In genomic region chr11:17351171-17351509, GRCh38 we compare ENCODE assay signal across 8 cellular contexts. TPM values are rescaled to one million over a fixed set of nuclear protein-coding genes. Genes with fewer than 3 reads are reported as not detected.
DNase-seq lines count a peak whose midpoint lies in the region; ATAC-seq and TF ChIP-seq lines count a peak whose summit lies in the region.

No MANE protein-coding gene starts in this region.

- H3K27me3 ChIP-seq in RWPE2 (ENCODE audit: insufficient read depth, poor library complexity, severe bottlenecking) (peaks cover 3% of the 10 kb centered on the region), fibroblast of lung (ENCODE audit: control insufficient read depth, insufficient read depth, low read length) (no peaks in the 10 kb centered on the region), sigmoid colon (no peaks in the 10 kb centered on the region)

- peak overlapping the region; percentile 66 for H3K4me2 ChIP-seq in fibroblast of lung (ENCODE audit: extremely low read depth, insufficient read depth, low read length)

- H4K20me1 ChIP-seq in fibroblast of lung (ENCODE audit: control insufficient read depth, extremely low read depth, insufficient read depth, low read length): no peaks in the 10 kb centered on the region

- no peaks in the 10 kb centered on the region for H3K79me2 ChIP-seq in fibroblast of lung (ENCODE audit: control insufficient read depth, insufficient read depth, low read length)

- TF ChIP-seq CTCF in GM10266 (IDR thresholded peaks at IDR 0.05; ENCODE audit: control insufficient read depth, insufficient read depth, low read depth, missing control alignments): peak; percentile 5
- TF ChIP-seq CTCF in RWPE2 (IDR thresholded peaks at IDR 0.05; ENCODE audit: poor library complexity, severe bottlenecking): peak; percentile 28
- TF ChIP-seq CTCF in fibroblast of lung (conservative IDR thresholded peaks at IDR 0.05 in 1 of 2, IDR thresholded peaks at IDR 0.05 in 1 of 2; ENCODE audit: low read depth in 1 of 2, low read length in 2 of 2): peak in 1 of 2 donors; percentile 37
- TF ChIP-seq CTCF in sigmoid colon (IDR thresholded peaks at IDR 0.05): peak in 1 of 4 experiments; percentile 5

- H3K36me3 ChIP-seq in RWPE2 (ENCODE audit: low read depth) (no peaks in the 10 kb centered on the region), fibroblast of lung (ENCODE audit: control insufficient read depth, insufficient read depth, low read length) (no peaks in the 10 kb centered on the region), sigmoid colon (no peaks in the 10 kb centered on the region)

- no peaks in the 10 kb centered on the region for H3K9me3 ChIP-seq in RWPE2 (ENCODE audit: severe bottlenecking)
- H3K9me3 ChIP-seq in fibroblast of lung (ENCODE audit: control insufficient read depth, insufficient read depth, low read depth, low read length): no peaks in the 10 kb centered on the region
- H3K9me3 ChIP-seq in sigmoid colon: no peaks in the 10 kb centered on the region

- intact Hi-C loops in sigmoid colon (cut with DNase I): loop anchor here (5.0 kb wide), 3 partner anchors 144 to 1176 kb away; partner anchors contain the start of genes GTF2H1, HPS5, PIK3C2A and TSG101

- no peak for TF ChIP-seq EP300 in sigmoid colon (IDR thresholded peaks at IDR 0.05)

- WGBS in sigmoid colon, 2 donors: 20% methylated on average over 12 of the region's 12 CpGs

- ATAC-seq in RWPE2 (ENCODE audit: low read depth): no peak
- ATAC-seq in GM21526 (IDR thresholded peaks at IDR 0.05; ENCODE audit: low FRiP score, unreplicated experiment): no peak
- ATAC-seq in GM21737 (IDR thresholded peaks at IDR 0.05; ENCODE audit: unreplicated experiment): no peak

- peak overlapping the region; percentile 61 for H3K4me3 ChIP-seq in RWPE2 (ENCODE audit: severe bottlenecking)
- H3K4me3 ChIP-seq in fibroblast of lung (replicated peaks in 1 of 4; ENCODE audit: control extremely low read depth in 1 of 4, insufficient read depth in 1 of 4, low read depth in 3 of 4, low read length in 4 of 4): peak overlapping the region; percentile 59 to 80 (median 72)
- H3K4me3 ChIP-seq in sigmoid colon: peak overlapping the region; percentile 62 to 79 (median 70)

- no peak overlapping the region for H3K27ac ChIP-seq in RWPE2 (ENCODE audit: poor library complexity, severe bottlenecking)
- H3K27ac ChIP-seq in fibroblast of lung (ENCODE audit: insufficient read depth, low read length): peak overlapping the region; percentile 85
- H3K27ac ChIP-seq in sigmoid colon: peak overlapping the region; percentile 57 to 92 (median 84)

- DNase-seq in GM10266 (ENCODE audit: extremely low spot score) (no peak), RWPE2 (ENCODE audit: low spot score) (no peak), fibroblast of lung (ENCODE audit: low read depth in 2 of 2) (no peak), sigmoid colon (no peak), NCI-H1930 (lab: John Stamatoyannopoulos, UW) (no peak), NCI-H128 (lab: John Stamatoyannopoulos, UW; ENCODE audit: unreplicated experiment) (no peak)

- peaks cover 5% of the 10 kb centered on the region for H3K4me1 ChIP-seq in RWPE2 (ENCODE audit: insufficient read depth, poor library complexity, severe bottlenecking)
- H3K4me1 ChIP-seq in fibroblast of lung (ENCODE audit: control insufficient read depth, extremely low read depth, insufficient read depth, low read length): no peaks in the 10 kb centered on the region
- H3K4me1 ChIP-seq in sigmoid colon: peaks cover 0 to 31% (median 23%) of the 10 kb centered on the region in 4 donors

- peak overlapping the region; percentile 88 for H3K9ac ChIP-seq in fibroblast of lung (ENCODE audit: insufficient read depth, low read length)

- no peak for TF ChIP-seq POLR2A in sigmoid colon (IDR thresholded peaks at IDR 0.05)

- H2AFZ ChIP-seq in fibroblast of lung (ENCODE audit: low read length): peak overlapping the region; percentile 23

RNA-seq across cellular contexts. Expression of gene NCR3LG1, which starts 0.5 kb away (rescaled TPM):
- total RNA-seq in fibroblast of lung (4.5 and 4.9 TPM in 2 replicates), sigmoid colon (1 to 10 TPM; 1.4 to 2.9 (median 2.1) TPM)
- polyA plus RNA-seq in fibroblast of lung (5.2 and 6.0 TPM in 2 replicates), sigmoid colon (1 to 10 TPM in 1 of 3 donors, under 1 TPM in 1, not detected in 1; 0.69 to 4.6 TPM)
- 2.2 and 3.8 TPM in 2 replicates for polyA plus RNA-seq in fibroblast of lung (2012)
- polyA minus RNA-seq in fibroblast of lung (ENCODE audit: low replicate concordance): 3.7 and 6.0 TPM in 2 replicates

RNA-seq across cellular contexts. Expression of gene KCNJ11, which starts 37.3 kb away (rescaled TPM):
- not detected in 2 replicates for total RNA-seq in fibroblast of lung
- not detected in 2 replicates for polyA plus RNA-seq in fibroblast of lung
- polyA plus RNA-seq in fibroblast of lung (2012): not detected in 2 replicates
- not detected in 2 replicates for polyA minus RNA-seq in fibroblast of lung (ENCODE audit: low replicate concordance)
- under 1 TPM; 0.16 to 0.71 (median 0.34) TPM for total RNA-seq in sigmoid colon
- 1 to 10 TPM in 1 of 3 donors, under 1 TPM in 2; 0.60 to 1.6 (median 0.92) TPM for polyA plus RNA-seq in sigmoid colon
